In the genomic region with DNA sequence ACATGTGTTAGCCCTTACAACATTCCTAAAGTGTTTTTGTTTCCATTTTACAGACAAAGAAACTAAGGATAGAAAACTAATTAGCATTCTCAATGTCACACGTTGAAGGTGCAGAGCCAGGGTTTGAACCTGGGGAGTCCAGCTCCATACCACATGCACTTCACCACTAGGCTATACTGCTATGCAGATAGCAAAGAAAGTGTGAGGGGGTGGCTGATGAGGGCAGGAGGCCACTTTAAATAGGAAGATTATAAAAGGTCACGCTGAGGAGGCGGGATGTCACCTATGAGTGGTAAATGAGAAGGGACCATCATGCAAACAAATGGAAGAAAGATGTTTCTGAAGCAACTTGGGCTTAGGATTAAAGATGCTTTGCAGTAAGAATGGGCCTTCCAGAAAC, we compare ENCODE assay signal across 7 cellular contexts.
"Had no signal": no experiment of that assay in that cellular context is flagged by ENCODE, and none has a peak within 500 bp of the region (broad histone marks: within the 10 kb centered on the region; RNA-seq: fewer than 3 reads in every experiment).

No MANE protein-coding gene starts in this region.

- FAIRE-seq: HepG2 had no signal

- DNase-seq: GOT3, H9, HCEC 1CT, KG1 had no signal

- H2AFZ ChIP-seq: GM23248 had no signal

- H3K27ac ChIP-seq: HL-60 had no signal

- H3K4me3 ChIP-seq: GM23248 had no signal

- H3K9ac ChIP-seq: GM23248 had no signal
